ENCODE assay signal across 21 cellular contexts in the genomic region with DNA sequence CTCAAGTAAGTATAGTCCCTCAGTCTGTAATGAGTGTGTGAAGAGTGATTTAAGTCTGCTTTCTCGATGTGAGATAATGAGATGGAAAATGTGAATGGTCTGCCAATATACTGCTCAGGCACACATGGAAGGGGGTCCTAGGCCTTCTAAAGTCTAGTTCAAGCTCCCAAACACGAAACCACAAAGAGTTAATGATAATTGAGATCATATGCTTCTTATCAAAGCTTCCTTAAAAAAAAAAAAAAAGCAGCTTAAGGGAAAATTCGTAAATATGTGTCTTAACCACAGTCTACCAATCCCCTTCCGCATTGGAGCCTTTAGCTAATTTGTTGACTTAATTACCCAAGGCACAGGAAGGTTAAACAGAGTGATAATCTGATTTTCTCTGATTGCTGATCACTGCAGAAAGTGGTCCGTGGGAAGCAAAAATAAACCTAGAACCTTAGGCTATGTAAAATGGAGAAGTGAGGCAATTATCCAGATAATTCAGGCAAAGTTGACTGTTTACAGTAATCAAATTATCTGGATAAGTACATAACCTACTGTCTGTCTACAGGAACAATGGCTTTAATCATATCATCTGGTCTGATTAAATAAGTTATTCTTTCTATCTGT.
"Had no signal": no experiment of that assay in that cellular context is flagged by ENCODE, and none has a peak within 500 bp of the region (broad histone marks: within the 10 kb centered on the region; RNA-seq: fewer than 3 reads in every experiment).

No MANE protein-coding gene starts in this region.

- ATAC-seq: activated naive CD8-positive, alpha-beta T cell treated with anti-CD3 and anti-CD28 coated beads, Interleukin-2, amount 50 U/mL, for 24 hours; left lobe of liver; naive thymus-derived CD8-positive, alpha-beta T cell; stimulated activated naive CD8-positive, alpha-beta T cell treated with anti-CD3 and anti-CD28 coated beads, Interleukin-15, Interleukin-2, amounts not matched to agents 100 U/mL and 50 U/mL, for 24 hours had no signal

- H3K36me3 ChIP-seq: right atrium auricular region, transverse colon had no signal

- H3K36me3 Mint-ChIP-seq: naive thymus-derived CD8-positive, alpha-beta T cell had no signal

- H3K4me3 Mint-ChIP-seq: activated naive CD4-positive, alpha-beta T cell treated with anti-CD3 and anti-CD28 coated beads for 36 hours; activated naive CD8-positive, alpha-beta T cell treated with anti-CD3 and anti-CD28 coated beads, Interleukin-2, amount 50 U/mL, for 24 hours; dendritic cell treated with granulocyte-macrophage colony-stimulating factor and Interleukin-4, amounts not matched to agents 40 ng/mL and 50 ng/mL, for 4 days; endodermal cell; naive thymus-derived CD8-positive, alpha-beta T cell; T-helper 2 cell treated with Interferon-gamma antibody and Interleukin-4, amounts not matched to agents 5 μg/mL and 100 μg/mL, for 36 hours had no signal

- H3K27ac Mint-ChIP-seq: activated naive CD4-positive, alpha-beta T cell treated with anti-CD3 and anti-CD28 coated beads for 36 hours; activated naive CD8-positive, alpha-beta T cell treated with anti-CD3 and anti-CD28 coated beads, Interleukin-2, amount 50 U/mL, for 24 hours; activated T-helper 2 cell treated with anti-CD3 and anti-CD28 coated beads, Interferon-gamma antibody, Interleukin-2, Interleukin-4, amounts not matched to agents 10 μg/mL and 5 μg/mL and 100 μg/mL, durations not matched to agents 14 hours and 24 hours and 36 hours; dendritic cell treated with granulocyte-macrophage colony-stimulating factor and Interleukin-4, amounts not matched to agents 40 ng/mL and 50 ng/mL, for 4 days; endodermal cell; naive thymus-derived CD8-positive, alpha-beta T cell; T-helper 2 cell treated with Interferon-gamma antibody and Interleukin-4, amounts not matched to agents 5 μg/mL and 100 μg/mL, for 36 hours had no signal

- H3K4me1 Mint-ChIP-seq: activated naive CD8-positive, alpha-beta T cell treated with anti-CD3 and anti-CD28 coated beads, Interleukin-2, amount 50 U/mL, for 24 hours; naive thymus-derived CD8-positive, alpha-beta T cell had no signal

- H3K27ac ChIP-seq: right atrium auricular region, transverse colon, VCaP had no signal

- H3K4me1 ChIP-seq: right atrium auricular region, transverse colon had no signal

- H3K27me3 Mint-ChIP-seq: activated naive CD8-positive, alpha-beta T cell treated with anti-CD3 and anti-CD28 coated beads, Interleukin-2, amount 50 U/mL, for 24 hours; dendritic cell treated with granulocyte-macrophage colony-stimulating factor and Interleukin-4, amounts not matched to agents 40 ng/mL and 50 ng/mL, for 4 days; naive thymus-derived CD8-positive, alpha-beta T cell had no signal

- H3K27me3 ChIP-seq: right atrium auricular region, transverse colon had no signal

- H3K9me3 ChIP-seq: right atrium auricular region, transverse colon had no signal

- H3K9me3 Mint-ChIP-seq: activated T-helper 2 cell treated with anti-CD3 and anti-CD28 coated beads, Interferon-gamma antibody, Interleukin-2, Interleukin-4, amounts not matched to agents 10 μg/mL and 5 μg/mL and 100 μg/mL, durations not matched to agents 14 hours and 24 hours and 36 hours; dendritic cell treated with granulocyte-macrophage colony-stimulating factor and Interleukin-4, amounts not matched to agents 40 ng/mL and 50 ng/mL, for 4 days; endodermal cell; T-helper 2 cell treated with Interferon-gamma antibody and Interleukin-4, amounts not matched to agents 5 μg/mL and 100 μg/mL, for 36 hours had no signal

- H3K4me3 ChIP-seq: right atrium auricular region, transverse colon had no signal

- DNase-seq: activated CD4-positive, alpha-beta T cell treated with anti-CD3 and anti-CD28 coated beads for 1 hour; activated CD4-positive, alpha-beta T cell treated with anti-CD3 and anti-CD28 coated beads, Interleukin-2, amount 50 U/mL, for 4 hours; activated naive CD4-positive, alpha-beta T cell treated with anti-CD3 and anti-CD28 coated beads for 36 hours; activated naive CD8-positive, alpha-beta T cell treated with anti-CD3 and anti-CD28 coated beads, Interleukin-2, amount 50 U/mL, for 24 hours; aorta; endodermal cell; erythroblast; islet precursor cell; naive thymus-derived CD8-positive, alpha-beta T cell; posterior cingulate gyrus; stimulated activated CD4-positive, alpha-beta T cell treated with anti-CD3 and anti-CD28 coated beads, Interleukin-15, amount 100 ng/mL, for 24 hours; stimulated activated CD4-positive, alpha-beta T cell treated with anti-CD3 and anti-CD28 coated beads, Interleukin-4, amount 100 ng/mL, for 1 hour; stimulated activated CD8-positive, alpha-beta memory T cell treated with anti-CD3 and anti-CD28 coated beads, Interleukin-4, amount 100 ng/mL, for 48 hours; stimulated activated naive CD8-positive, alpha-beta T cell treated with anti-CD3 and anti-CD28 coated beads, Interleukin-15, Interleukin-2, amounts not matched to agents 100 U/mL and 50 U/mL, for 24 hours; transverse colon had no signal
